18 cellular contexts compared by ENCODE assay signal in the genomic region with DNA sequence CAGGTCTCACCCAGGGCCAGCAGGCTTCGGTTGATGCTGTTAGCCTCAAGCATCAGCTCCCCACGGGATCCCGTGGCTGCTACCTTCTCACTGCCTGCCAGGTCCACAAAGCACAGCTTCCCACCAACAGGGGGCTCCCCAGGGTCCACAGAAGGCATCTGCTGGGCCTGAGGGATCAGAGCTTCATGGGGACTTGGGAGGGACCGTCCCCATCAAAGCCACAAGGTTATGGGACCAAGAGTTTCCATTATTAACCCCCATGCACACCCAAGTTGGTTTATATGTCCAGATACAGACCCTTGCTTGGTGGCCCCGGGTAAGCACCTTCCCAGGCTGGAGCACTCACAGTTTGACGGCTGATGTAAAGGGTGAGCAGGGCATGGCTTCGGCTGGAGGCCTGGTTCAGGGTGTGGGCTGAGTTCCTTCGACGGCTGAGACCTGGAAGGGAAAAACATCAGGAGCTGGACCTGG. TPM values are rescaled to one million over a fixed set of nuclear protein-coding genes. Genes with fewer than 3 reads are reported as not detected.
DNase-seq lines count a peak whose midpoint lies in the region; ATAC-seq and TF ChIP-seq lines count a peak whose summit lies in the region.
"Had no signal": no experiment of that assay in that cellular context is flagged by ENCODE, and none has a peak within 500 bp of the region (broad histone marks: within the 10 kb centered on the region; RNA-seq: fewer than 3 reads in every experiment).

No MANE protein-coding gene starts in this region.

- CTCF ChIA-PET in MCF 10A (lab: Yijun Ruan, JAX) = interaction anchor here (0.6 to 5.6 kb wide), 4 partner anchors 12 to 198 kb away, joined by 4 to 36 read pairs (median 9); no protein-coding TSS in a partner anchor

- TF ChIP-seq CTCF in VCaP (conservative IDR thresholded peaks at IDR 0.05) (0 out of 2 replicates have a peak, but pooled peaks have one; percentile 15), MCF 10A (IDR thresholded peaks at IDR 0.05; ENCODE audit: unreplicated experiment) (no peak)

- no peaks in the 10 kb centered on the region for H3K9me3 Mint-ChIP-seq in stimulated activated naive CD8-positive, alpha-beta T cell treated with anti-CD3 and anti-CD28 coated beads, Interleukin-15, amount 100 ng/mL, for 72 hours
- no peaks in the 10 kb centered on the region for H3K9me3 Mint-ChIP-seq in MCF 10A (ENCODE audit: unreplicated experiment)
- H3K9me3 Mint-ChIP-seq: CD8-positive, alpha-beta T cell had no signal

- POLR2A ChIA-PET in MCF 10A (lab: Yijun Ruan, JAX) = no interaction called here

- ATAC-seq in stimulated activated naive CD8-positive, alpha-beta T cell treated with anti-CD3 and anti-CD28 coated beads, Interleukin-15, Interleukin-2, amounts not matched to agents 100 U/mL and 50 U/mL, for 24 hours = no peak
- no peak for ATAC-seq in stimulated activated naive CD8-positive, alpha-beta T cell treated with anti-CD3 and anti-CD28 coated beads, Interleukin-15, amount 100 ng/mL, for 72 hours
- ATAC-seq: CD8-positive, alpha-beta T cell; sciatic nerve had no signal

- no peak overlapping the region for H3K4me3 Mint-ChIP-seq in stimulated activated naive CD8-positive, alpha-beta T cell treated with anti-CD3 and anti-CD28 coated beads, Interleukin-15, amount 100 ng/mL, for 72 hours
- H3K4me3 Mint-ChIP-seq in MCF 10A (ENCODE audit: unreplicated experiment) = no peak overlapping the region
- H3K4me3 Mint-ChIP-seq: CD8-positive, alpha-beta T cell had no signal

- no peak overlapping the region for H3K27ac ChIP-seq in VCaP
- H3K27ac ChIP-seq: upper lobe of left lung had no signal

- peaks cover 55% of the 10 kb centered on the region for H3K27me3 Mint-ChIP-seq in stimulated activated naive CD8-positive, alpha-beta T cell treated with anti-CD3 and anti-CD28 coated beads, Interleukin-15, amount 100 ng/mL, for 72 hours
- H3K27me3 Mint-ChIP-seq in MCF 10A (ENCODE audit: insufficient read depth, unreplicated experiment) = no peaks in the 10 kb centered on the region

- H3K4me1 Mint-ChIP-seq in stimulated activated naive CD8-positive, alpha-beta T cell treated with anti-CD3 and anti-CD28 coated beads, Interleukin-15, amount 100 ng/mL, for 72 hours = peaks cover 10% of the 10 kb centered on the region
- H3K4me1 Mint-ChIP-seq in MCF 10A (ENCODE audit: insufficient read depth, unreplicated experiment) = no peaks in the 10 kb centered on the region

- H3K36me3 Mint-ChIP-seq in MCF 10A (ENCODE audit: insufficient read depth, unreplicated experiment) = no peaks in the 10 kb centered on the region
- H3K36me3 Mint-ChIP-seq: CD8-positive, alpha-beta T cell had no signal

- peak; percentile 25 for DNase-seq in stimulated activated naive CD8-positive, alpha-beta T cell treated with anti-CD3 and anti-CD28 coated beads, Interleukin-15, Interleukin-2, amounts not matched to agents 100 U/mL and 50 U/mL, for 24 hours
- DNase-seq in stimulated activated naive CD8-positive, alpha-beta T cell treated with anti-CD3 and anti-CD28 coated beads, Interleukin-15, amount 100 ng/mL, for 72 hours = no peak
- peak; percentile 59 for DNase-seq in iPS-NIHi7 (ENCODE audit: extremely low spot score)
- DNase-seq in NCI-H187 (lab: John Stamatoyannopoulos, UW) = no peak
- no peak for DNase-seq in MCF 10A (ENCODE audit: unreplicated experiment)
- no peak for DNase-seq in NCI-H128 (lab: John Stamatoyannopoulos, UW; ENCODE audit: unreplicated experiment)
- no peak for DNase-seq in NCI-H2081 (lab: John Stamatoyannopoulos, UW)
- DNase-seq: activated CD8-positive, alpha-beta memory T cell treated with anti-CD3 and anti-CD28 coated beads for 24 hours; CD8-positive, alpha-beta T cell; effector CD4-positive, alpha-beta T cell; HCEC 1CT; hippocampal formation; mesenchymal stem cell; SHP77; upper lobe of left lung had no signal

- intact Hi-C loops in MCF 10A (cut with micrococcal nuclease) = no loop called here

- no peak overlapping the region for H3K27ac Mint-ChIP-seq in stimulated activated naive CD8-positive, alpha-beta T cell treated with anti-CD3 and anti-CD28 coated beads, Interleukin-15, amount 100 ng/mL, for 72 hours
- no peak overlapping the region for H3K27ac Mint-ChIP-seq in MCF 10A (ENCODE audit: low read depth, unreplicated experiment)
- H3K27ac Mint-ChIP-seq: CD8-positive, alpha-beta T cell had no signal

- BruUV-seq in MCF 10A (replicated peaks; lab: Mats Ljungman, UMichigan) = no TSS peak

RNA-seq across cellular contexts. Expression of a gene that starts 3.0 kb away (rescaled TPM):
- not detected in 2 replicates for total RNA-seq in MCF 10A (2022)
- total RNA-seq: CD8-positive, alpha-beta T cell; LHCN-M2 had no signal

RNA-seq across cellular contexts. Expression of a gene that starts 18.0 kb away (rescaled TPM):
- total RNA-seq in MCF 10A (2022) = not detected in 2 replicates
- total RNA-seq: CD8-positive, alpha-beta T cell; LHCN-M2; sciatic nerve had no signal

RNA-seq across cellular contexts. Expression of a gene that starts 59.3 kb away (rescaled TPM):
- total RNA-seq in MCF 10A (2022) = 1.3 and 2.9 TPM in 2 replicates

Comparison
In these comparisons a context has a peak if more than half of its experiments do, and no peak if none do; other contexts are left out.
1. DNase-seq: peak in stimulated activated naive CD8-positive, alpha-beta T cell treated with anti-CD3 and anti-CD28 coated beads, Interleukin-15, Interleukin-2, amounts not matched to agents 100 U/mL and 50 U/mL, for 24 hours (single experiment) and iPS-NIHi7 (single experiment); none in stimulated activated naive CD8-positive, alpha-beta T cell treated with anti-CD3 and anti-CD28 coated beads, Interleukin-15, amount 100 ng/mL, for 72 hours (0 of 2), NCI-H187 (0 of 2), MCF 10A (single experiment), NCI-H128 (single experiment) and NCI-H2081 (0 of 2).